Comparison of ENCODE assay signal across 37 cellular contexts in the genomic region with DNA sequence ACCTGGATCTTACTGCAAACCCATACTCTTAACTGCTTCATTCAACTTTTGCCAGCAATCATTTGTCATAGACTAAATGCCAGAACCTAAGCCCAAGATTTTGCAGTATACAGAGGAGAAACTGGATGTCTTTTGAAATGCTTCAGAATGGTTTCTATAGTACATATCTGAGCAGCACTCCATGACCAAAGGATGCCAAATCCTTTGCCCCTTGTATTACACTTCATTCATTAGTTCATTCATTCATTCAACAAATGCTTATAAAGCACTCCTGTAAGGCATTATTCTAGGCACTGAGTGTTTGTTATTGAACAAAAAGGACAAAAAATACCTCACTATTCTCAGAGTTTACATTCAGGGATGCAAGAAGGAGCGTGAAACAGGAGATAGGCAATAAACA.
DNase-seq lines count a peak whose midpoint lies in the region; ATAC-seq, FAIRE-seq and TF ChIP-seq lines count a peak whose summit lies in the region.
"Had no signal": no experiment of that assay in that cellular context is flagged by ENCODE, and none has a peak within 500 bp of the region (broad histone marks: within the 10 kb centered on the region; RNA-seq: fewer than 3 reads in every experiment).

No MANE protein-coding gene starts in this region.

- CTCF ChIA-PET in GM12878 (lab: Yijun Ruan, JAX), result interaction anchor here (1.5 to 1.9 kb wide), 2 partner anchors 13 to 142 kb away, joined by 3 to 8 read pairs; no protein-coding TSS in a partner anchor
- CTCF ChIA-PET in K562 (lab: Yijun Ruan, JAX; ENCODE audit: low intra/inter-chr PET ratio), result no interaction called here

- intact Hi-C loops in GM12878 (cut with micrococcal nuclease; ENCODE audit: unreplicated experiment) (loop anchor here (10.0 kb wide), 1 partner anchor 478 kb away; no protein-coding TSS in a partner anchor), K562 (cut with micrococcal nuclease) (no loop called here), adrenal gland (cut with DNase I) (loop anchor here in 1 of 2 donors (5.0 kb wide), 1 partner anchor 281 kb away; no protein-coding TSS in a partner anchor)
- intact Hi-C loops in dendritic cell treated with granulocyte-macrophage colony-stimulating factor and Interleukin-4, amounts not matched to agents 40 ng/mL and 50 ng/mL, for 4 days (cut with micrococcal nuclease), result loop anchor here (10.0 kb wide), 1 partner anchor 648 kb away; a partner anchor contains a TSS

- no peak overlapping the region for H3K27ac Mint-ChIP-seq in GM23338
- H3K27ac Mint-ChIP-seq in dendritic cell treated with granulocyte-macrophage colony-stimulating factor and Interleukin-4, amounts not matched to agents 40 ng/mL and 50 ng/mL, for 4 days, result peak overlapping the region; percentile 35
- H3K27ac Mint-ChIP-seq: CD4-positive, alpha-beta memory T cell; CD4-positive, alpha-beta T cell; CD4-positive, CD25-positive, alpha-beta regulatory T cell; CD8-positive, alpha-beta memory T cell; CD8-positive, alpha-beta T cell had no signal

- no peak overlapping the region for H3K4me3 ChIP-seq in GM23338
- H3K4me3 ChIP-seq in GM12878, result no peak overlapping the region
- no peak overlapping the region for H3K4me3 ChIP-seq in K562
- no peak overlapping the region for H3K4me3 ChIP-seq in adrenal gland
- H3K4me3 ChIP-seq: A549; BLaER1; BLaER1 treated with 17β-estradiol and CSF1 and Interleukin-3, amounts not matched to agents 10 nM and 100 nM had no signal

- H3K9me1 ChIP-seq in K562 (ENCODE audit: control insufficient read depth, insufficient read depth, low read length), result no peaks in the 10 kb centered on the region

- H3K27ac ChIP-seq in GM23338 (ENCODE audit: low read depth) (no peak overlapping the region), GM12878 (ENCODE audit: control insufficient read depth, insufficient read depth) (no peak overlapping the region), K562 (ENCODE audit: extremely low read depth, low read depth, low read length) (no peak overlapping the region), adrenal gland (no peak overlapping the region)
- H3K27ac ChIP-seq: 22Rv1; A549; BLaER1; BLaER1 treated with 17β-estradiol and CSF1 and Interleukin-3, amounts not matched to agents 10 nM and 100 nM; C4-2B had no signal

- SMC1A ChIA-PET in GM12878 (lab: Charles Lee; ENCODE audit: uncharacterized antibody, unreplicated experiment), result no interaction called here

- H3K79me2 ChIP-seq in GM23338 (replicated peaks; ENCODE audit: insufficient read depth) (no peaks in the 10 kb centered on the region), GM12878 (ENCODE audit: control insufficient read depth, insufficient read depth, low read length) (peaks cover 22% of the 10 kb centered on the region), K562 (ENCODE audit: control insufficient read depth, insufficient read depth, low read length) (no peaks in the 10 kb centered on the region)

- in situ Hi-C loops in GM12878 (cut with MboI) (no loop called here), K562 (cut with MboI) (loop anchor here (25.0 kb wide), 1 partner anchor 1461 kb away; no protein-coding TSS in a partner anchor)

- H2AFZ ChIP-seq in GM23338 (peak overlapping the region; percentile 39; the same call in 1 of the 2 replicates), GM12878 (ENCODE audit: control insufficient read depth, low read depth, low read length) (no peak overlapping the region), K562 (ENCODE audit: low read depth, low read length) (no peak overlapping the region)

- no peaks in the 10 kb centered on the region for H3K9me3 ChIP-seq in GM12878 (replicated peaks; ENCODE audit: control insufficient read depth, insufficient read depth, low read length)
- H3K9me3 ChIP-seq in K562 (replicated peaks; ENCODE audit: control insufficient read depth, insufficient read depth, low read depth, low read length), result no peaks in the 10 kb centered on the region
- no peaks in the 10 kb centered on the region for H3K9me3 ChIP-seq in adrenal gland (replicated peaks in 1 of 3)
- H3K9me3 ChIP-seq: A549, BE2C, BLaER1, Caco-2 had no signal

- no peaks in the 10 kb centered on the region for H3K36me3 Mint-ChIP-seq in GM23338 (ENCODE audit: low read depth)
- H3K36me3 Mint-ChIP-seq in dendritic cell treated with granulocyte-macrophage colony-stimulating factor and Interleukin-4, amounts not matched to agents 40 ng/mL and 50 ng/mL, for 4 days (ENCODE audit: low read depth), result no peaks in the 10 kb centered on the region
- H3K36me3 Mint-ChIP-seq: CD4-positive, alpha-beta memory T cell; CD4-positive, CD25-positive, alpha-beta regulatory T cell; CD8-positive, alpha-beta T cell had no signal

- POLR2A ChIA-PET in GM12878 (lab: Charles Lee) (no interaction called here), K562 (lab: Yijun Ruan, JAX) (interaction anchor here (0.8 kb wide), 1 partner anchor 148 kb away, joined by 4 read pairs; no protein-coding TSS in a partner anchor)

- no peaks in the 10 kb centered on the region for H3F3A ChIP-seq in GM23338 (replicated peaks; ENCODE audit: low read depth)

- H3K4me2 ChIP-seq in GM23338, result no peak overlapping the region
- no peak overlapping the region for H3K4me2 ChIP-seq in GM12878 (ENCODE audit: control insufficient read depth, insufficient read depth)
- H3K4me2 ChIP-seq in K562 (ENCODE audit: insufficient read depth, low read length), result no peak overlapping the region
- H3K4me2 ChIP-seq: A549, BLaER1 had no signal

- RAD21 ChIA-PET in GM12878 (lab: Charles Lee; ENCODE audit: unreplicated experiment), result no interaction called here

- peaks cover 10% of the 10 kb centered on the region for H3K4me1 Mint-ChIP-seq in GM23338
- peaks cover 42% of the 10 kb centered on the region for H3K4me1 Mint-ChIP-seq in dendritic cell treated with granulocyte-macrophage colony-stimulating factor and Interleukin-4, amounts not matched to agents 40 ng/mL and 50 ng/mL, for 4 days (ENCODE audit: low read depth)

- H3K9ac ChIP-seq in GM12878 (ENCODE audit: control insufficient read depth, insufficient read depth, low read length) (no peak overlapping the region), K562 (ENCODE audit: insufficient read depth in 1 of 2, low read depth in 2 of 2, low read length in 2 of 2) (no peak overlapping the region)
- H3K9ac ChIP-seq: BLaER1; BLaER1 treated with 17β-estradiol and CSF1 and Interleukin-3, amounts not matched to agents 10 nM and 100 nM had no signal

- peaks cover 2% of the 10 kb centered on the region for H3K27me3 Mint-ChIP-seq in GM23338 (ENCODE audit: insufficient read depth, low read depth, poor library complexity)
- H3K27me3 Mint-ChIP-seq in dendritic cell treated with granulocyte-macrophage colony-stimulating factor and Interleukin-4, amounts not matched to agents 40 ng/mL and 50 ng/mL, for 4 days, result no peaks in the 10 kb centered on the region
- H3K27me3 Mint-ChIP-seq: B cell had no signal

- TF ChIP-seq CTCF in GM23338 (conservative IDR thresholded peaks at IDR 0.05; ENCODE audit: low read depth in 2 of 2) (no peak), GM12878 (IDR thresholded peaks at IDR 0.05 in 2 of 3, conservative IDR thresholded peaks at IDR 0.05 in 1 of 3; ENCODE audit: control insufficient read depth in 2 of 3, extremely low read depth in 1 of 3, insufficient read depth in 1 of 3, low read depth in 3 of 3, low read length in 3 of 3) (no peak), K562 (IDR thresholded peaks at IDR 0.05 in 2 of 3, conservative IDR thresholded peaks at IDR 0.05 in 1 of 3; ENCODE audit: insufficient read depth in 2 of 3, low read depth in 1 of 3, low read length in 3 of 3) (no peak), adrenal gland (IDR thresholded peaks at IDR 0.05) (no peak)

- no peak for TF ChIP-seq EP300 in GM12878 (IDR thresholded peaks at IDR 0.05; ENCODE audit: borderline replicate concordance in 1 of 2, control insufficient read depth in 1 of 2, low read depth in 2 of 2, low read length in 2 of 2)
- TF ChIP-seq EP300 in K562 (IDR thresholded peaks at IDR 0.05; ENCODE audit: low read length), result no peak

- DNase-seq in GM23338 (ENCODE audit: low spot score) (no peak), GM12878 (ENCODE audit: low read depth, low spot score) (no peak), K562 (ENCODE audit: extremely low read depth in 1 of 4, low spot score in 3 of 4) (no peak), GDM1 (lab: John Stamatoyannopoulos, UW) (no peak), SIG-M5 (lab: John Stamatoyannopoulos, UW) (no peak), NCI-H2227 treated with DMSO at 0.1 percent for 48 hours (lab: John Stamatoyannopoulos, UW) (no peak), adrenal gland (no peak)
- DNase-seq: 8988T; ACHN; AML-193; BE2C; C1 segment of cervical spinal cord; Caco-2; Calu3; CD4-positive, alpha-beta memory T cell; CD4-positive, alpha-beta T cell; CD4-positive, CD25-positive, alpha-beta regulatory T cell; CD8-positive, alpha-beta memory T cell; CD8-positive, alpha-beta T cell; COR-L47; DMS 273 treated with DMSO at 0.1 percent for 48 hours; DMS153; DMS53; DMS79; DMS79 treated with DMSO at 0.1 percent for 48 hours; DND-41; EL had no signal

- no peak overlapping the region for H3K4me3 Mint-ChIP-seq in GM23338
- H3K4me3 Mint-ChIP-seq in dendritic cell treated with granulocyte-macrophage colony-stimulating factor and Interleukin-4, amounts not matched to agents 40 ng/mL and 50 ng/mL, for 4 days, result no peak overlapping the region
- H3K4me3 Mint-ChIP-seq: CD14-positive monocyte; CD4-positive, alpha-beta memory T cell; CD4-positive, alpha-beta T cell; CD4-positive, CD25-positive, alpha-beta regulatory T cell; CD8-positive, alpha-beta memory T cell; CD8-positive, alpha-beta T cell had no signal

- FAIRE-seq in GM12878 (lab: Jason Lieb, UNC) (no peak), K562 (lab: Jason Lieb, UNC) (no peak)
- FAIRE-seq: A204.1, A549, D721Med had no signal

- WGBS in GM12878 (ENCODE audit: insufficient coverage, insufficient replicate concordance, low lambda C conversion rate, missing lambda C conversion rate), result 59% methylated on average over 1 of the region's 1 CpG
- WGBS in K562 (ENCODE audit: insufficient coverage, low coverage, missing lambda C conversion rate), result 5% methylated on average over 1 of the region's 1 CpG
- WGBS in adrenal gland, 4 donors, result 90 to 92% (median 91%) methylated on average over 1 of the region's 1 CpG

- H3K4me1 ChIP-seq in GM23338 (ENCODE audit: insufficient read depth) (no peaks in the 10 kb centered on the region; the same call in 1 of the 2 replicates), GM12878 (ENCODE audit: control insufficient read depth, insufficient read depth, low read length) (peaks cover 34% of the 10 kb centered on the region), K562 (replicated peaks in 1 of 2; ENCODE audit: control insufficient read depth in 2 of 2, insufficient read depth in 2 of 2, low read length in 2 of 2) (no peaks in the 10 kb centered on the region; a peak in 2 of 5 replicates), adrenal gland (replicated peaks in 1 of 2) (peaks cover 0 to 6% of the 10 kb centered on the region in 2 donors)
- H3K4me1 ChIP-seq: A549, BE2C, Caco-2 had no signal

- H4K20me1 ChIP-seq in GM23338 (replicated peaks; ENCODE audit: insufficient read depth) (no peaks in the 10 kb centered on the region), GM12878 (ENCODE audit: control insufficient read depth, insufficient read depth) (no peaks in the 10 kb centered on the region), K562 (replicated peaks; ENCODE audit: control insufficient read depth, insufficient read depth, low read length) (no peaks in the 10 kb centered on the region)
- H4K20me1 ChIP-seq: BLaER1; BLaER1 treated with 17β-estradiol and CSF1 and Interleukin-3, amounts not matched to agents 10 nM and 100 nM had no signal

- BruUV-seq in GM12878 (replicated peaks; lab: Mats Ljungman, UMichigan) (no TSS peak), K562 (replicated peaks; lab: Mats Ljungman, UMichigan) (no TSS peak)

- H3K27me3 ChIP-seq in GM23338 (ENCODE audit: insufficient read depth) (no peaks in the 10 kb centered on the region), GM12878 (replicated peaks in 1 of 2; ENCODE audit: control insufficient read depth in 2 of 2, insufficient read depth in 2 of 2, low read length in 1 of 2) (no peaks in the 10 kb centered on the region), K562 (ENCODE audit: control insufficient read depth in 2 of 2, insufficient read depth in 2 of 2, low read length in 2 of 2) (peaks cover 8 to 11% of the 10 kb centered on the region in 2 experiments; a peak in 4 of 5 replicates), adrenal gland (no peaks in the 10 kb centered on the region)
- H3K27me3 ChIP-seq: BLaER1; BLaER1 treated with 17β-estradiol and CSF1 and Interleukin-3, amounts not matched to agents 10 nM and 100 nM had no signal

- H3K9me2 ChIP-seq in GM23338 (ENCODE audit: insufficient read depth), result peaks cover 5% of the 10 kb centered on the region; the same call in 1 of the 2 replicates

- ATAC-seq in GM23338 (no peak), GM12878 (no peak), K562 (no peak)
- ATAC-seq: A549; CD8-positive, alpha-beta T cell had no signal

- TF ChIP-seq RAD21 in GM12878 (IDR thresholded peaks at IDR 0.05; ENCODE audit: insufficient read depth, low read depth, low read length), result no peak
- no peak for TF ChIP-seq RAD21 in K562 (CRISPR knock-in tag; conservative IDR thresholded peaks at IDR 0.05 in 1 of 2, IDR thresholded peaks at IDR 0.05 in 1 of 2)

- TF ChIP-seq POLR2A in GM12878 (IDR thresholded peaks at IDR 0.05; ENCODE audit: low read depth, low read length) (no peak), K562 (conservative IDR thresholded peaks at IDR 0.05) (no peak), adrenal gland (IDR thresholded peaks at IDR 0.05) (no peak)

- H3K36me3 ChIP-seq in GM23338 (ENCODE audit: insufficient read depth) (no peaks in the 10 kb centered on the region), GM12878 (ENCODE audit: control insufficient read depth in 2 of 2, insufficient read depth in 2 of 2, low read length in 1 of 2) (no peaks in the 10 kb centered on the region), K562 (ENCODE audit: control insufficient read depth, insufficient read depth, low read length) (no peaks in the 10 kb centered on the region), adrenal gland (replicated peaks in 1 of 2) (no peaks in the 10 kb centered on the region)
- H3K36me3 ChIP-seq: BE2C; BLaER1; BLaER1 treated with 17β-estradiol and CSF1 and Interleukin-3, amounts not matched to agents 10 nM and 100 nM had no signal

- no peaks in the 10 kb centered on the region for H3K9me3 Mint-ChIP-seq in GM23338
- no peaks in the 10 kb centered on the region for H3K9me3 Mint-ChIP-seq in dendritic cell treated with granulocyte-macrophage colony-stimulating factor and Interleukin-4, amounts not matched to agents 40 ng/mL and 50 ng/mL, for 4 days
- H3K9me3 Mint-ChIP-seq: CD14-positive monocyte; CD4-positive, alpha-beta memory T cell; CD4-positive, alpha-beta T cell; CD8-positive, alpha-beta memory T cell; CD8-positive, alpha-beta T cell had no signal
